In genomic region chr7:378551-379455, GRCh38 we compare ENCODE assay signal across 11 cellular contexts.
DNase-seq lines count a peak whose midpoint lies in the region; ATAC-seq and TF ChIP-seq lines count a peak whose summit lies in the region.
"Had no signal": no experiment of that assay in that cellular context is flagged by ENCODE, and none has a peak within 500 bp of the region (broad histone marks: within the 10 kb centered on the region; RNA-seq: fewer than 3 reads in every experiment).

No MANE protein-coding gene starts in this region.

- peaks cover 4% of the 10 kb centered on the region for H3K36me3 Mint-ChIP-seq in activated CD8-positive, alpha-beta memory T cell treated with anti-CD3 and anti-CD28 coated beads, Interleukin-2, amount 10 ng/mL, durations not matched to agents 7 days and 5 days
- H3K36me3 Mint-ChIP-seq in memory B cell, result peaks cover 3% of the 10 kb centered on the region

- H3K27me3 ChIP-seq in dorsolateral prefrontal cortex, result peaks cover 0 to 43% (median 9%) of the 10 kb centered on the region in 45 donors
- no peaks in the 10 kb centered on the region for H3K27me3 ChIP-seq in thoracic aorta (replicated peaks; ENCODE audit: insufficient read depth)

- ATAC-seq in activated CD8-positive, alpha-beta memory T cell treated with anti-CD3 and anti-CD28 coated beads, Interleukin-2, amount 10 ng/mL, durations not matched to agents 7 days and 5 days, result no peak
- ATAC-seq in memory B cell (ENCODE audit: low read depth) (peak; percentile 6), thoracic aorta (ENCODE audit: insufficient number of reproducible peaks, low FRiP score, low read depth) (no peak), GM18505 (IDR thresholded peaks at IDR 0.05; ENCODE audit: unreplicated experiment) (no peak)

- peaks cover 4% of the 10 kb centered on the region for H3K9me3 ChIP-seq in thoracic aorta

- no peak for TF ChIP-seq POLR2A in GM18505 (IDR thresholded peaks at IDR 0.05; ENCODE audit: borderline replicate concordance, extremely low read depth, insufficient read depth, insufficient read length)

- CTCF ChIA-PET in activated CD8-positive, alpha-beta memory T cell treated with anti-CD3 and anti-CD28 coated beads, Interleukin-2, amount 10 ng/mL, durations not matched to agents 7 days and 5 days (lab: Charles Lee), result interaction anchor here (1.3 kb wide), 1 partner anchor 57 kb away, joined by 3 read pairs; no protein-coding TSS in a partner anchor

- no peaks in the 10 kb centered on the region for H3K36me3 ChIP-seq in thoracic aorta
- H3K36me3 ChIP-seq: brain microvascular endothelial cell had no signal

- peaks cover 13% of the 10 kb centered on the region for H3K27me3 Mint-ChIP-seq in activated CD8-positive, alpha-beta memory T cell treated with anti-CD3 and anti-CD28 coated beads, Interleukin-2, amount 10 ng/mL, durations not matched to agents 7 days and 5 days
- H3K27me3 Mint-ChIP-seq in memory B cell, result peaks cover 8% of the 10 kb centered on the region

- H3K4me1 ChIP-seq in thoracic aorta (ENCODE audit: control insufficient read depth in 1 of 2, low read depth in 2 of 2), result peaks cover 0 to 14% of the 10 kb centered on the region in 2 donors

- H3K4me3 ChIP-seq in dorsolateral prefrontal cortex (peak overlapping the region in 54 of 59 donors; percentile 3 to 62 (median 36)), thoracic aorta (peak overlapping the region; percentile 62)

- peaks cover 14% of the 10 kb centered on the region for H3K4me1 Mint-ChIP-seq in activated CD8-positive, alpha-beta memory T cell treated with anti-CD3 and anti-CD28 coated beads, Interleukin-2, amount 10 ng/mL, durations not matched to agents 7 days and 5 days
- H3K4me1 Mint-ChIP-seq in memory B cell, result peaks cover 17% of the 10 kb centered on the region

- DNase-seq in activated CD8-positive, alpha-beta memory T cell treated with anti-CD3 and anti-CD28 coated beads for 24 hours, result peak; percentile 59
- DNase-seq in activated CD8-positive, alpha-beta memory T cell treated with anti-CD3 and anti-CD28 coated beads, Interleukin-2, amount 10 ng/mL, durations not matched to agents 7 days and 5 days, result no peak
- DNase-seq in dorsolateral prefrontal cortex, result peak in 8 of 10 donors; percentile 3 to 44 (median 24)
- no peak for DNase-seq in memory B cell (ENCODE audit: low spot score in 2 of 2)
- no peak for DNase-seq in thoracic aorta (ENCODE audit: low spot score)
- DNase-seq in DMS 273 (lab: John Stamatoyannopoulos, UW; ENCODE audit: unreplicated experiment), result no peak
- DNase-seq in HCEC 1CT, result no peak
- DNase-seq: brain microvascular endothelial cell, glutamatergic neuron, NCI-H1048 had no signal

- TF ChIP-seq CTCF in dorsolateral prefrontal cortex (IDR thresholded peaks at IDR 0.05 in 54 of 56, conservative IDR thresholded peaks at IDR 0.05 in 2 of 56; ENCODE audit: low read depth in 1 of 56, partially characterized antibody in 56 of 56), result no peak
- TF ChIP-seq CTCF in thoracic aorta (IDR thresholded peaks at IDR 0.05), result no peak

- H3K27ac ChIP-seq in dorsolateral prefrontal cortex, result no peak overlapping the region
- H3K27ac ChIP-seq in thoracic aorta, result no peak overlapping the region
- H3K27ac ChIP-seq: brain microvascular endothelial cell had no signal

- no peak overlapping the region for H3K27ac Mint-ChIP-seq in activated CD8-positive, alpha-beta memory T cell treated with anti-CD3 and anti-CD28 coated beads, Interleukin-2, amount 10 ng/mL, durations not matched to agents 7 days and 5 days
- no peak overlapping the region for H3K27ac Mint-ChIP-seq in memory B cell

- no peak overlapping the region for H3K4me3 Mint-ChIP-seq in activated CD8-positive, alpha-beta memory T cell treated with anti-CD3 and anti-CD28 coated beads, Interleukin-2, amount 10 ng/mL, durations not matched to agents 7 days and 5 days
- peak overlapping the region; percentile 70 for H3K4me3 Mint-ChIP-seq in memory B cell

- H3K9me3 Mint-ChIP-seq in activated CD8-positive, alpha-beta memory T cell treated with anti-CD3 and anti-CD28 coated beads, Interleukin-2, amount 10 ng/mL, durations not matched to agents 7 days and 5 days (ENCODE audit: low read depth), result peaks cover under 1% of the 10 kb centered on the region
- peaks cover under 1% of the 10 kb centered on the region for H3K9me3 Mint-ChIP-seq in memory B cell

- intact Hi-C loops in dorsolateral prefrontal cortex (cut with DNase I), result no loop called here

Comparison
In these comparisons a context has a peak if more than half of its experiments do, and no peak if none do; other contexts are left out.
1. DNase-seq: peak in activated CD8-positive, alpha-beta memory T cell treated with anti-CD3 and anti-CD28 coated beads for 24 hours (single experiment) and dorsolateral prefrontal cortex (8 of 10); none in activated CD8-positive, alpha-beta memory T cell treated with anti-CD3 and anti-CD28 coated beads, Interleukin-2, amount 10 ng/mL, durations not matched to agents 7 days and 5 days (single experiment), memory B cell (0 of 2), thoracic aorta (single experiment), DMS 273 (single experiment) and HCEC 1CT (single experiment).